In the genomic region with DNA sequence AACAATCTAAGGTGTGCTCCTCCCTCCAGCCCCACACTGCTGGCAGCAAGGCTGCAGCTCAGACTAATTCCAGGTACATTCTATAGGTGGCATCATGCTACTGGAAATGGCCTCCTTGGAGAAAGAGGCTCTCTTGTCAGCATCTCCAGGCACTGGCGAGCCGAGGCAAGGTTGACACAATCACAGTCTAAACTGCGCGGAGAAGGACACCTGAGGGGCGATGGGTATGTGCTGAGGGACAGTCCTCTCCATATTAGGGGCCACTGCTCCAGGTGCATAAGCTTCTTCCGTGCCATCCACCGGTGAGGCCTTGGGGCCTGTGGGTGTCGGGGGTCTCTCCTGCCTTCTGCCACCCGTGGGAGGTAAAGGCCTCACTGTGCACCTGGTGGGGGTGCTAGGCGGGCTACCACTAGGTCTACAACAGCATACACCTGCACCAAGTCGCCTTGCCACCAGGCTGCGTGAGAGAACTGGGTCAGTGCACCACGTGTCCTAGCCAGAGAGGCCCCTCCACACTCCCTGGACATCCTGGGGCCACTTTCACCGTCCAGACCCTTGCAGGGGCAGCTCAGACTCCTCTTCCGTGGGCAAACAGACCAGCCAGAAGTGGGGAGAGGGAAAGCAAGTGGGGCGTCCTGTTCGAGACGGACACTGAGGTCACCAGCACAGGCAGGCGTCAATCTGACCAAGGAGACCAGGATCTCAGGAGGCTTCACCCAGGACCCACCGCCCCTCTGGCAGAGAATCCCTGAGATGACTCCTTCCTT, we compare ENCODE assay signal across 8 cellular contexts. TPM values are rescaled to one million over a fixed set of nuclear protein-coding genes. Genes with fewer than 3 reads are reported as not detected.
DNase-seq lines count a peak whose midpoint lies in the region; ATAC-seq and TF ChIP-seq lines count a peak whose summit lies in the region.

No MANE protein-coding gene starts in this region.

- no peak for TF ChIP-seq POLR2A in esophagus squamous epithelium (IDR thresholded peaks at IDR 0.05)

- intact Hi-C loops in esophagus squamous epithelium (cut with DNase I), result no loop called here

- 16 to 20% methylated on average over 3 to 6 of the region's 20 CpGs for WGBS in esophagus squamous epithelium, 2 donors

- peak; percentile 72 for DNase-seq in DMS 273 (lab: John Stamatoyannopoulos, UW; ENCODE audit: unreplicated experiment)
- DNase-seq in HPDE6-E6E7 (ENCODE audit: extremely low spot score), result peak; percentile 91
- peak; percentile 73 for DNase-seq in RPMI8226
- no peak for DNase-seq in esophagus squamous epithelium (lab: John Stamatoyannopoulos, UW)
- DNase-seq in retinal pigment epithelial cell (ENCODE audit: low read depth), result no peak
- DNase-seq in occipital lobe (lab: John Stamatoyannopoulos, UW), result no peak
- no peak for DNase-seq in stimulated activated CD4-positive, alpha-beta T cell treated with anti-CD3 and anti-CD28 coated beads, Interleukin-4, amount 100 ng/mL, for 24 hours

- H3K4me3 ChIP-seq in esophagus squamous epithelium (no peak overlapping the region), retinal pigment epithelial cell (ENCODE audit: low read length) (no peak overlapping the region)

- no peak for ATAC-seq in GM18868 (IDR thresholded peaks at IDR 0.05; ENCODE audit: unreplicated experiment)

- peaks cover 38 to 66% (median 60%) of the 10 kb centered on the region in 3 donors for H3K4me1 ChIP-seq in esophagus squamous epithelium

- TF ChIP-seq CTCF in esophagus squamous epithelium (IDR thresholded peaks at IDR 0.05), result peak in 5 of 6 experiments; percentile 16 to 61 (median 50)
- TF ChIP-seq CTCF in retinal pigment epithelial cell (conservative IDR thresholded peaks at IDR 0.05; ENCODE audit: low read depth, low read length), result peak; percentile 49

- H3K36me3 ChIP-seq in esophagus squamous epithelium, result no peaks in the 10 kb centered on the region

- H3K27me3 ChIP-seq in esophagus squamous epithelium, result peaks cover 53 to 100% (median 79%) of the 10 kb centered on the region in 4 donors

- H3K27ac ChIP-seq in esophagus squamous epithelium, result no peak overlapping the region

- no peaks in the 10 kb centered on the region for H3K9me3 ChIP-seq in esophagus squamous epithelium

RNA-seq across cellular contexts. Expression of a gene that starts 12.1 kb away (rescaled TPM):
- total RNA-seq in esophagus squamous epithelium (1 to 10 TPM; 2.3 to 4.7 (median 2.6) TPM), occipital lobe (8.4 TPM)

RNA-seq across cellular contexts. Expression of a gene that starts 30.3 kb away (rescaled TPM):
- total RNA-seq in esophagus squamous epithelium (10 to 100 TPM in 3 of 4 donors, 1 to 10 TPM in 1; 9.0 to 26.3 (median 17.1) TPM), occipital lobe (19.2 TPM)

RNA-seq across cellular contexts. Expression of a gene that starts 31.0 kb away (rescaled TPM):
- 10 to 100 TPM in 2 of 4 donors, 1 to 10 TPM in 2; 4.6 to 12.9 (median 8.7) TPM for total RNA-seq in esophagus squamous epithelium
- total RNA-seq in occipital lobe, result 5.6 TPM

Comparison
In these comparisons a context has a peak if more than half of its experiments do, and no peak if none do; other contexts are left out.
1. DNase-seq: peak in DMS 273 (single experiment), HPDE6-E6E7 (single experiment) and RPMI8226 (single experiment); none in esophagus squamous epithelium (single experiment), retinal pigment epithelial cell (single experiment), occipital lobe (single experiment) and stimulated activated CD4-positive, alpha-beta T cell treated with anti-CD3 and anti-CD28 coated beads, Interleukin-4, amount 100 ng/mL, for 24 hours (single experiment).